Comparison of ENCODE assay signal across 8 cellular contexts in the genomic region with DNA sequence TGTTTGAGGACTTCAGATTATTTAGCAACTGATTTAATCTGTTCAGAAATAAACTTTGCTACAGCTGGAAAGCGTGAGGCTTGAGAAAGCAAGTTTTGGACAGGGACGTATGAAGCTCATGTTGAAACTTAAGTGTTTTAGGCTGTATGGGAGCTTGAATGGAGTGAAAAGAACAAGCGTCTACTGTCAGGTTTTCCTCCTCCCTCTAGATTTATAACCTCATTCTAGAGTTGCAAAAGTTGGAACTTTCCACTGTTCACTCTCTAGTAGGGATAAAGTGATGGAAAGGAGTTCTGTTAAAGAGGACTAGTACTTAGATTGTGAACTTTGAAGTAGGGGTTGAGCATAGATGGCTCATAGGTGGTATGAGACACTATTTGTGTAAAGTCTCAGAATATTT. TPM values are rescaled to one million over a fixed set of nuclear protein-coding genes. Genes with fewer than 3 reads are reported as not detected.
DNase-seq lines count a peak whose midpoint lies in the region; ATAC-seq and TF ChIP-seq lines count a peak whose summit lies in the region.

No MANE protein-coding gene starts in this region.

- DNase-seq in HCT116 (ENCODE audit: low read depth, low spot score) (no peak), RPMI7951 (ENCODE audit: low read depth) (peak; percentile 23), epithelial cell of proximal tubule (ENCODE audit: low read depth) (no peak), omental fat pad (ENCODE audit: low spot score) (no peak), NCI-H510A treated with DMSO at 0.1 percent for 48 hours (lab: John Stamatoyannopoulos, UW) (no peak), T1000 (lab: John Stamatoyannopoulos, UW) (no peak)
- no peak for DNase-seq in effector CD4-positive, alpha-beta T cell

- intact Hi-C loops in HCT116 (cut with micrococcal nuclease): no loop called here

- peak overlapping the region; percentile 96 for H3K9ac ChIP-seq in HCT116 (ENCODE audit: low read length)

- peak overlapping the region; percentile 95 to 96 for H3K4me3 ChIP-seq in HCT116 (replicated peaks in 1 of 2; ENCODE audit: low read depth in 1 of 2, low read length in 2 of 2)
- peak overlapping the region; percentile 82 for H3K4me3 ChIP-seq in epithelial cell of proximal tubule (ENCODE audit: low read depth, low read length)

- TF ChIP-seq POLR2A in HCT116 (IDR thresholded peaks at IDR 0.05; ENCODE audit: borderline replicate concordance, extremely low read depth, insufficient read depth, insufficient read length): no peak

- peaks cover 5 to 18% of the 10 kb centered on the region in 2 experiments; a peak in 3 of 4 replicates for H3K4me1 ChIP-seq in HCT116 (ENCODE audit: control insufficient read depth in 1 of 2, insufficient read depth in 2 of 2, low read length in 2 of 2)

- H3K36me3 ChIP-seq in HCT116 (ENCODE audit: control insufficient read depth in 1 of 2, insufficient read depth in 2 of 2, low read length in 2 of 2): peaks cover 0 to 3% of the 10 kb centered on the region in 2 experiments; a peak in 1 of 4 replicates

- no peak for ATAC-seq in HCT116
- ATAC-seq in omental fat pad (ENCODE audit: low FRiP score): peak; percentile 66
- no peak for ATAC-seq in esophagus mucosa

- H4K20me1 ChIP-seq in HCT116 (ENCODE audit: insufficient read depth): peaks cover 28% of the 10 kb centered on the region; the same call in 1 of the 2 replicates

- CTCF ChIA-PET in HCT116 (lab: Charles Lee): no interaction called here

- peaks cover 61% of the 10 kb centered on the region for H3K79me2 ChIP-seq in HCT116 (ENCODE audit: insufficient read depth, low read length)

- POLR2A ChIA-PET in HCT116 (lab: Charles Lee): no interaction called here

- TF ChIP-seq CTCF in HCT116 (IDR thresholded peaks at IDR 0.05 in 2 of 3, conservative IDR thresholded peaks at IDR 0.05 in 1 of 3; ENCODE audit: borderline replicate concordance in 1 of 3, insufficient read depth in 1 of 3, low read depth in 2 of 3, low read length in 2 of 3) (no peak), epithelial cell of proximal tubule (conservative IDR thresholded peaks at IDR 0.05; ENCODE audit: low read depth, low read length) (no peak), omental fat pad (IDR thresholded peaks at IDR 0.05) (no peak)

- no peak for TF ChIP-seq RAD21 in HCT116 (IDR thresholded peaks at IDR 0.05; ENCODE audit: low read depth)

- BruUV-seq in HCT116 (replicated peaks; lab: Mats Ljungman, UMichigan): no TSS peak

- RAD21 ChIA-PET in HCT116 (lab: Charles Lee; ENCODE audit: low non-redundant PET in 1 of 2, low total read pairs in 2 of 2, uncharacterized antibody in 2 of 2, unreplicated experiment in 2 of 2): no interaction called here

- H3K27me3 ChIP-seq in HCT116 (ENCODE audit: insufficient read depth, low read length): no peaks in the 10 kb centered on the region

- no peaks in the 10 kb centered on the region for H3K9me2 ChIP-seq in HCT116 (ENCODE audit: insufficient read depth)

- peak overlapping the region; percentile 80; the same call in 1 of the 2 replicates for H3K27ac ChIP-seq in HCT116 (ENCODE audit: low read depth, low read length)

- no peaks in the 10 kb centered on the region for H3K9me3 ChIP-seq in HCT116 (ENCODE audit: control insufficient read depth in 1 of 2, insufficient read depth in 1 of 2, low read depth in 1 of 2, low read length in 2 of 2)

- H3K4me2 ChIP-seq in HCT116 (ENCODE audit: low read length): peak overlapping the region; percentile 84

- no peak overlapping the region for H2AFZ ChIP-seq in HCT116 (ENCODE audit: low read depth, low read length, poor library complexity, severe bottlenecking)

TF ChIP-seq in HCT116, 20 proteins besides CTCF, POLR2A, EP300 and RAD21:
- TF ChIP-seq, protein P1, sequence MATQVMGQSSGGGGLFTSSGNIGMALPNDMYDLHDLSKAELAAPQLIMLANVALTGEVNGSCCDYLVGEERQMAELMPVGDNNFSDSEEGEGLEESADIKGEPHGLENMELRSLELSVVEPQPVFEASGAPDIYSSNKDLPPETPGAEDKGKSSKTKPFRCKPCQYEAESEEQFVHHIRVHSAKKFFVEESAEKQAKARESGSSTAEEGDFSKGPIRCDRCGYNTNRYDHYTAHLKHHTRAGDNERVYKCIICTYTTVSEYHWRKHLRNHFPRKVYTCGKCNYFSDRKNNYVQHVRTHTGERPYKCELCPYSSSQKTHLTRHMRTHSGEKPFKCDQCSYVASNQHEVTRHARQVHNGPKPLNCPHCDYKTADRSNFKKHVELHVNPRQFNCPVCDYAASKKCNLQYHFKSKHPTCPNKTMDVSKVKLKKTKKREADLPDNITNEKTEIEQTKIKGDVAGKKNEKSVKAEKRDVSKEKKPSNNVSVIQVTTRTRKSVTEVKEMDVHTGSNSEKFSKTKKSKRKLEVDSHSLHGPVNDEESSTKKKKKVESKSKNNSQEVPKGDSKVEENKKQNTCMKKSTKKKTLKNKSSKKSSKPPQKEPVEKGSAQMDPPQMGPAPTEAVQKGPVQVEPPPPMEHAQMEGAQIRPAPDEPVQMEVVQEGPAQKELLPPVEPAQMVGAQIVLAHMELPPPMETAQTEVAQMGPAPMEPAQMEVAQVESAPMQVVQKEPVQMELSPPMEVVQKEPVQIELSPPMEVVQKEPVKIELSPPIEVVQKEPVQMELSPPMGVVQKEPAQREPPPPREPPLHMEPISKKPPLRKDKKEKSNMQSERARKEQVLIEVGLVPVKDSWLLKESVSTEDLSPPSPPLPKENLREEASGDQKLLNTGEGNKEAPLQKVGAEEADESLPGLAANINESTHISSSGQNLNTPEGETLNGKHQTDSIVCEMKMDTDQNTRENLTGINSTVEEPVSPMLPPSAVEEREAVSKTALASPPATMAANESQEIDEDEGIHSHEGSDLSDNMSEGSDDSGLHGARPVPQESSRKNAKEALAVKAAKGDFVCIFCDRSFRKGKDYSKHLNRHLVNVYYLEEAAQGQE (IDR thresholded peaks at IDR 0.05; ENCODE audit: low read depth): no peak

RNA-seq across cellular contexts. Expression of a gene that starts 1.1 kb away (rescaled TPM):
- 44.7 TPM for total RNA-seq in HCT116 (2021; ENCODE audit: unreplicated experiment)
- 21.2 and 25.5 TPM in 2 replicates for polyA plus RNA-seq in HCT116 (2012)
- total RNA-seq in RPMI7951 (2014; rRNA removed; shearing (Covaris generic)): 20.4 and 24.9 TPM in 2 replicates
- total RNA-seq in epithelial cell of proximal tubule: 12.7 and 16.4 TPM in 2 replicates
- 10 to 100 TPM; 23.1 to 32.2 (median 27.7) TPM for total RNA-seq in omental fat pad
- 14.7 TPM for total RNA-seq in esophagus mucosa

RNA-seq across cellular contexts. Expression of a gene that starts 49.3 kb away (rescaled TPM):
- total RNA-seq in HCT116 (2021; ENCODE audit: unreplicated experiment) (67.8 TPM), epithelial cell of proximal tubule (65.8 and 74.9 TPM in 2 replicates), omental fat pad (10 to 100 TPM; 18.6 to 37.7 (median 23.7) TPM), esophagus mucosa (45.4 TPM)
- polyA plus RNA-seq in HCT116 (2012): 24.1 and 31.1 TPM in 2 replicates
- total RNA-seq in RPMI7951 (2014; rRNA removed; shearing (Covaris generic)): 46.0 and 46.6 TPM in 2 replicates

RNA-seq across cellular contexts. Expression of a gene that starts 50.7 kb away (rescaled TPM):
- total RNA-seq in HCT116 (2021; ENCODE audit: unreplicated experiment) (10.9 TPM), epithelial cell of proximal tubule (3.9 and 11.7 TPM in 2 replicates), omental fat pad (10 to 100 TPM in 1 of 4 donors, 1 to 10 TPM in 3; 3.6 to 16.7 (median 4.8) TPM), esophagus mucosa (4.9 TPM)
- 1.8 and 3.2 TPM in 2 replicates for polyA plus RNA-seq in HCT116 (2012)
- total RNA-seq in RPMI7951 (2014; rRNA removed; shearing (Covaris generic)): 11.6 and 13.3 TPM in 2 replicates
